Comparison of ENCODE assay signal across 22 cellular contexts in the genomic region with DNA sequence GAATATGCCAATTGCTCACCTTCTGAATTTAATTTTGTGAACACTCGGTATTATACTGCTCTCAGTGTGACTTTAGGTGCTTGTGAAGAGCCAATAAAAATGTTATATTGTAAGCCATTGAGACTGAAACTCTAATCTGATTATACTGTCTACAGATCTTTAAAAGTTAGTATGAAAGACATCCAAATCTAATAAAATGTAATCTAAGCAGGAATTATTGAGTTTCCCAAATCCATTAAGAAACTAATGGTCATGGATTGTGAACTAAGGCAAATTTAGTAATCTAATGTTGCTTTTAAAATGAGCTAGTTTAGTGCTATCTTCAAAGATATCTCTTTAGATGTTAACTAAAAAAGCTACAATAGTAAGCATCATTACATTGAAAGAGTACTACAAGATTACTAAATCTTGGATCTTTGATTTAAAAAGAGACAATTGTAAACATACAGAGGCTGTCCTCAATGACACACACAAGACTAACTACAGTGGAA.
"Had no signal": no experiment of that assay in that cellular context is flagged by ENCODE, and none has a peak within 500 bp of the region (broad histone marks: within the 10 kb centered on the region; RNA-seq: fewer than 3 reads in every experiment).

No MANE protein-coding gene starts in this region.

- ATAC-seq: foreskin keratinocyte; gastroesophageal sphincter; heart left ventricle; left cardiac atrium; left lung; left ventricle myocardium superior; lower lobe of right lung; mucosa of descending colon; naive thymus-derived CD8-positive, alpha-beta T cell had no signal

- H3K36me3 ChIP-seq: esophagus muscularis mucosa, gastroesophageal sphincter, heart left ventricle, left lung, lower lobe of right lung had no signal

- H3K4me1 ChIP-seq: esophagus muscularis mucosa, foreskin keratinocyte, gastroesophageal sphincter, heart left ventricle, left lung, lower lobe of right lung had no signal

- H2AFZ ChIP-seq: hepatocyte had no signal

- H3K27ac ChIP-seq: coronary artery, dorsolateral prefrontal cortex, esophagus muscularis mucosa, foreskin keratinocyte, gastroesophageal sphincter, heart left ventricle, hepatocyte, left lung, lower lobe of right lung had no signal

- H3K9me3 ChIP-seq: esophagus muscularis mucosa, gastroesophageal sphincter, heart left ventricle, left lung, lower lobe of right lung, mucosa of descending colon had no signal

- H3K27me3 ChIP-seq: dorsolateral prefrontal cortex, esophagus muscularis mucosa, foreskin keratinocyte, gastroesophageal sphincter, heart left ventricle, hepatocyte, left lung had no signal

- H3K79me2 ChIP-seq: hepatocyte had no signal

- H3K4me3 ChIP-seq: coronary artery, dorsolateral prefrontal cortex, esophagus muscularis mucosa, gastroesophageal sphincter, heart left ventricle, hepatocyte, left lung, lower lobe of right lung, mucosa of descending colon had no signal

- FAIRE-seq: endothelial cell of umbilical vein, keratinocyte had no signal

- DNase-seq: dermis blood vessel endothelial cell; dorsolateral prefrontal cortex; effector CD4-positive, alpha-beta T cell; effector memory CD4-positive, alpha-beta T cell; foreskin keratinocyte; heart left ventricle; hypothalamus; immature natural killer cell; left cardiac atrium; left lung; left ventricle myocardium superior; lower lobe of right lung; mesenchymal stem cell; mucosa of descending colon; naive B cell; naive thymus-derived CD8-positive, alpha-beta T cell had no signal

- H3K4me2 ChIP-seq: hepatocyte had no signal
